Comparison of ENCODE assay signal across 13 cellular contexts in the genomic region with DNA sequence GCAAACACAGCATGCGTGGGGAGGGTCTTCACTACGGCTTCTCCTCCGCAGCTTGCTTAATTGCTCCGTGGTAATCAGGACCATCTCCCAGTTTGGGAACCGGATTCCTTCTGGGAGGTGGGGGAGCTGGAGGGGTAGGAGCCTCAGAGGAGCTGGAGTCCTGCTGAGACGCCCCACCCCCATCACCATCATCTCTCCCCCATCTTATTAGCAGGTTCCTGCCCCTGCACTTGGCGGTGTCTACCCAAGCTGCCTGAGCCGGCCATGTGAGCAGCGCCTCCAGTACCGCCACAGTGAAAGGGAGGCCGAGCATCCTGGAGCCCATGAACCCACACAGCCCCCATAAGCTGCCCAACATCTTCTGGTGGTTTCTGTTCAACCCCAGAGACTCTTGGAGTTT.
"Had no signal": no experiment of that assay in that cellular context is flagged by ENCODE, and none has a peak within 500 bp of the region (broad histone marks: within the 10 kb centered on the region; RNA-seq: fewer than 3 reads in every experiment).

No MANE protein-coding gene starts in this region.

- H2AFZ ChIP-seq: parathyroid adenoma had no signal

- H3K4me3 ChIP-seq: coronary artery, tibial nerve had no signal

- H3K4me3 Mint-ChIP-seq: activated CD4-positive, alpha-beta T cell treated with anti-CD3 and anti-CD28 coated beads, Interleukin-2, amount 10 ng/mL, durations not matched to agents 7 days and 5 days; activated T-helper 17 cell treated with anti-CD3 and anti-CD28 coated beads, Interleukin-2, amount 50 U/mL, for 72 hours; stimulated activated effector memory CD8-positive, alpha-beta T cell treated with anti-CD3 and anti-CD28 coated beads, Interleukin-12 subunit alpha, Interleukin-12 subunit beta, amount 100 ng/mL, for 72 hours; T-helper 2 cell treated with Interferon-gamma antibody and Interleukin-4, amounts not matched to agents 5 μg/mL and 100 μg/mL, for 36 hours had no signal

- H3K79me2 ChIP-seq: parathyroid adenoma had no signal

- ATAC-seq: activated naive CD4-positive, alpha-beta T cell treated with anti-CD3 and anti-CD28 coated beads, Interleukin-2, amount 50 U/mL, for 72 hours; activated T-helper 17 cell treated with anti-CD3 and anti-CD28 coated beads, Interleukin-2, amount 50 U/mL, for 72 hours; left colon; stimulated activated effector memory CD8-positive, alpha-beta T cell treated with anti-CD3 and anti-CD28 coated beads, Interleukin-12 subunit alpha, Interleukin-12 subunit beta, amount 100 ng/mL, for 72 hours had no signal

- H3K27ac Mint-ChIP-seq: activated CD4-positive, alpha-beta T cell treated with anti-CD3 and anti-CD28 coated beads, Interleukin-2, amount 10 ng/mL, durations not matched to agents 7 days and 5 days; activated naive CD4-positive, alpha-beta T cell treated with anti-CD3 and anti-CD28 coated beads, Interleukin-2, amount 50 U/mL, for 72 hours; activated T-helper 17 cell treated with anti-CD3 and anti-CD28 coated beads, Interleukin-2, amount 50 U/mL, for 72 hours had no signal

- H3K27me3 Mint-ChIP-seq: activated CD4-positive, alpha-beta T cell treated with anti-CD3 and anti-CD28 coated beads, Interleukin-2, amount 10 ng/mL, durations not matched to agents 7 days and 5 days had no signal

- H3K36me3 ChIP-seq: tibial nerve had no signal

- H3K4me1 ChIP-seq: parathyroid adenoma had no signal

- H3K9ac ChIP-seq: parathyroid adenoma had no signal

- DNase-seq: activated CD4-positive, alpha-beta T cell treated with anti-CD3 and anti-CD28 coated beads, Interleukin-2, amount 10 ng/mL, durations not matched to agents 7 days and 5 days; activated CD4-positive, CD25-positive, alpha-beta regulatory T cell; central memory CD4-positive, alpha-beta T cell; effector memory CD4-positive, alpha-beta T cell; foreskin melanocyte had no signal
